ENCODE assay signal across 13 cellular contexts in the genomic region with DNA sequence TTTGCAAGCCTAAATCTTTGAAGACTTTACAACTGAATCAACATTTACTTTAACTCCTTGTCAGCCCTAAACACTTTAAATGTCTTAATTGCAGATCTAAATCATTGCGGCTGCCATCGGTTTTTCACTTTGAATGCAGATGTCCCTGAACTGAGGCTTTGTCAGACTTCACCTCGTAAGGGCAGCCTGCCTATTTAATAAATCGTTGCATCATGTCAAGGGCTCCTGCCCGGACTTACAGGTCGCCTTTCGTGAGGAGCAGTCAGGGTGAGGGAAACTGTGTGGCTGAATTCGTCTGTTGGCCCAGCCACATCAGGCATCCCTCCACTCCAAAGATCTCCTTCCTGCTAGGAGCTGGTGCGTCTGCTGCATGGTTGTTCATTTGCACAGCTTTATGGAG.
DNase-seq lines count a peak whose midpoint lies in the region; ATAC-seq and TF ChIP-seq lines count a peak whose summit lies in the region.
"Had no signal": no experiment of that assay in that cellular context is flagged by ENCODE, and none has a peak within 500 bp of the region (broad histone marks: within the 10 kb centered on the region; RNA-seq: fewer than 3 reads in every experiment).

No MANE protein-coding gene starts in this region.

- DNase-seq in colonic mucosa (peak; percentile 45), left colon (peak; percentile 36 to 55), transverse colon (peak; percentile 49), left lung (no peak), heart right ventricle (no peak), lower lobe of right lung (no peak)
- DNase-seq: C1 segment of cervical spinal cord; Calu3; CD4-positive, alpha-beta T cell; DMS 273 treated with DMSO at 0.1 percent for 48 hours; GM23248 had no signal

- H3K4me3 ChIP-seq in colonic mucosa = no peak overlapping the region
- peak overlapping the region in 1 of 2 donors; percentile 10 for H3K4me3 ChIP-seq in mucosa of rectum (ENCODE audit: low read length in 2 of 2)
- no peak overlapping the region for H3K4me3 ChIP-seq in transverse colon
- H3K4me3 ChIP-seq in left lung = no peak overlapping the region
- no peak overlapping the region for H3K4me3 ChIP-seq in heart right ventricle
- no peak overlapping the region for H3K4me3 ChIP-seq in lower lobe of right lung
- H3K4me3 ChIP-seq: GM23248 had no signal

- in situ Hi-C loops in transverse colon (cut with MboI; ENCODE audit: low pct_ligation_motif_present in 1 of 4, low pct_unique_long_range_greater_than_20kb in 1 of 4, low sequenced_read_pairs in 3 of 4) = no loop called here

- H3K36me3 ChIP-seq in colonic mucosa = no peaks in the 10 kb centered on the region
- H3K36me3 ChIP-seq in mucosa of rectum (ENCODE audit: control insufficient read depth in 2 of 2, insufficient read depth in 2 of 2, low read length in 2 of 2) = no peaks in the 10 kb centered on the region
- no peaks in the 10 kb centered on the region for H3K36me3 ChIP-seq in transverse colon
- H3K36me3 ChIP-seq in left lung = no peaks in the 10 kb centered on the region
- H3K36me3 ChIP-seq in heart right ventricle = no peaks in the 10 kb centered on the region
- no peaks in the 10 kb centered on the region for H3K36me3 ChIP-seq in lower lobe of right lung

- intact Hi-C loops in colonic mucosa (cut with DNase I) = no loop called here
- intact Hi-C loops in left colon (cut with DNase I, micrococcal nuclease) = no loop called here
- intact Hi-C loops in transverse colon (cut with DNase I; ENCODE audit: low total_unique reads) = no loop called here
- intact Hi-C loops in left lung (cut with DNase I) = no loop called here
- intact Hi-C loops in heart right ventricle (cut with DNase I) = no loop called here
- intact Hi-C loops in lower lobe of right lung (cut with DNase I) = no loop called here

- TF ChIP-seq EP300 in transverse colon (IDR thresholded peaks at IDR 0.05; ENCODE audit: low read depth) = no peak

- 40 to 80% methylated on average over 1 to 9 of the region's 9 CpGs for WGBS in transverse colon (ENCODE audit: low coverage in 1 of 2), 2 donors
- WGBS in heart right ventricle, 2 donors = 89 to 93% methylated on average over 9 of the region's 9 CpGs

- ATAC-seq in left colon (peak; percentile 95), left lung (no peak), heart right ventricle (no peak), lower lobe of right lung (no peak)
- ATAC-seq: HCT116 had no signal

- H3K27ac ChIP-seq in colonic mucosa (peak overlapping the region; percentile 57), mucosa of rectum (ENCODE audit: low read depth in 2 of 2, low read length in 2 of 2) (peak overlapping the region; percentile 11 to 70), transverse colon (peak overlapping the region; percentile 31 to 68 (median 50)), left lung (no peak overlapping the region), heart right ventricle (no peak overlapping the region), lower lobe of right lung (no peak overlapping the region)
- H3K27ac ChIP-seq: GM23248 had no signal

- H3K9me3 ChIP-seq in colonic mucosa = no peaks in the 10 kb centered on the region
- no peaks in the 10 kb centered on the region for H3K9me3 ChIP-seq in mucosa of rectum (ENCODE audit: control insufficient read depth in 2 of 2, low read length in 2 of 2)
- H3K9me3 ChIP-seq in transverse colon = no peaks in the 10 kb centered on the region
- no peaks in the 10 kb centered on the region for H3K9me3 ChIP-seq in left lung
- H3K9me3 ChIP-seq in heart right ventricle = no peaks in the 10 kb centered on the region
- H3K9me3 ChIP-seq in lower lobe of right lung = no peaks in the 10 kb centered on the region

- H3K27me3 ChIP-seq in colonic mucosa (no peaks in the 10 kb centered on the region), mucosa of rectum (ENCODE audit: control insufficient read depth in 2 of 2, insufficient read depth in 2 of 2, low read length in 2 of 2) (no peaks in the 10 kb centered on the region), transverse colon (no peaks in the 10 kb centered on the region), left lung (no peaks in the 10 kb centered on the region), heart right ventricle (peaks cover 0 to 5% (median 0%) of the 10 kb centered on the region in 7 donors), lower lobe of right lung (ENCODE audit: low read depth) (no peaks in the 10 kb centered on the region)

- TF ChIP-seq CTCF in colonic mucosa (IDR thresholded peaks at IDR 0.05) = no peak
- no peak for TF ChIP-seq CTCF in transverse colon (IDR thresholded peaks at IDR 0.05)
- no peak for TF ChIP-seq CTCF in left lung (IDR thresholded peaks at IDR 0.05)
- TF ChIP-seq CTCF in heart right ventricle (IDR thresholded peaks at IDR 0.05) = no peak
- TF ChIP-seq CTCF in lower lobe of right lung (IDR thresholded peaks at IDR 0.05) = no peak

- H3K9ac ChIP-seq in colonic mucosa (ENCODE audit: low read depth in 2 of 2, low read length in 2 of 2) (peak overlapping the region in 1 of 2 donors; percentile 24), mucosa of rectum (ENCODE audit: low read depth in 1 of 2, low read length in 2 of 2) (no peak overlapping the region)
- H3K9ac ChIP-seq: GM23248 had no signal

- no peak for TF ChIP-seq POLR2A in transverse colon (IDR thresholded peaks at IDR 0.05)

- no peaks in the 10 kb centered on the region for H3K4me1 ChIP-seq in colonic mucosa
- peaks cover 0 to 7% of the 10 kb centered on the region in 2 donors for H3K4me1 ChIP-seq in mucosa of rectum (ENCODE audit: control insufficient read depth in 2 of 2, insufficient read depth in 2 of 2, low read length in 2 of 2)
- peaks cover 0 to 9% (median 3%) of the 10 kb centered on the region in 4 donors for H3K4me1 ChIP-seq in transverse colon
- H3K4me1 ChIP-seq in left lung = peaks cover 0 to 5% of the 10 kb centered on the region in 2 donors
- peaks cover 0 to 11% (median 0%) of the 10 kb centered on the region in 9 donors for H3K4me1 ChIP-seq in heart right ventricle
- H3K4me1 ChIP-seq in lower lobe of right lung = no peaks in the 10 kb centered on the region

Comparison
In these comparisons a context has a peak if more than half of its experiments do, and no peak if none do; other contexts are left out.
1. DNase-seq: peak in colonic mucosa (single experiment), left colon (2 of 2) and transverse colon (single experiment); none in left lung (0 of 2), heart right ventricle (0 of 2) and lower lobe of right lung (single experiment).
2. H3K27ac ChIP-seq: peak in colonic mucosa (single experiment), mucosa of rectum (2 of 2) and transverse colon (4 of 4); none in left lung (0 of 2), heart right ventricle (0 of 10) and lower lobe of right lung (single experiment).